ENCODE assay signal across 8 cellular contexts in the genomic region with DNA sequence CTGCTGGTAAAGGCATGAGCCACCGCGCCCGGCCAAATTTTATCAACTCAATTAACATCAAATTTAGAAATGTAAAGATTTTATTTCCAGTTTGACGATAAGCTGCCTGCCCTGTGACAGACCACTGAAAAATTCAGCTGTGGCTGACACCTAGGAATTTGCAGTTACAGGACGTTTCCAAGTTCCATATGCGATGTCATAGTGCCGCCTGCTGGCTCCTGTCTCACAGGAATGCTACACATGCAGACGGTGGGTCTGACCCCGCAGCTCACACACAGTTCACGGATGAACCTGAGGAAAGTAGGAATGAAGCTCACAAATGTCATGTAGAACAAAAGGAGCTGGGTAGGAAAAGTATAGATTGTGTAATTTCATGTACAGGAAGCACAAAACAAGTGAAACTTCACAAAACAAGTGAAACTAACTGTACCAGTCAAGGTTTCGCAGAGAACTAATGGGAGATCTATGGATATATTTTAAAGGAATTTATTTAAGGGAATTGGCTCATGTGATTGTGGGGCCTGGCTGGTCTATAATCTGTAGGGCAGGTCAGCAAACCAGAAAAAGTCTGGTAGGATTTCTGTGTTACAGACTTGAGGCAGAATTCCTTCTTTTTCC. TPM values are rescaled to one million over a fixed set of nuclear protein-coding genes. Genes with fewer than 3 reads are reported as not detected.
A peak's percentile ranks its signal among the peaks of the same experiment; 100 is the strongest.
DNase-seq lines count a peak whose midpoint lies in the region; ATAC-seq and TF ChIP-seq lines count a peak whose summit lies in the region.

No MANE protein-coding gene starts in this region.

- intact Hi-C loops in ascending aorta (cut with DNase I) = loop anchor here (1.0 to 5.0 kb wide), 3 partner anchors 42 to 207 kb away; no protein-coding TSS in a partner anchor
- intact Hi-C loops in sciatic nerve (cut with DNase I) = loop anchor here (1.0 kb wide), 1 partner anchor 207 kb away; no protein-coding TSS in a partner anchor

- H3K9me3 ChIP-seq in ascending aorta (no peaks in the 10 kb centered on the region), right atrium auricular region (no peaks in the 10 kb centered on the region)

- TF ChIP-seq CTCF in GM12873 (IDR thresholded peaks at IDR 0.05; ENCODE audit: insufficient read depth, low read depth, low read length, missing control alignments) (peak; percentile 97), ascending aorta (IDR thresholded peaks at IDR 0.05) (peak; percentile 88 to 93 (median 90)), right atrium auricular region (IDR thresholded peaks at IDR 0.05) (peak; percentile 84 to 90)

- DNase-seq in NCI-H1694 treated with DMSO at 0.1 percent for 48 hours (lab: John Stamatoyannopoulos, UW) = peak; percentile 75
- peak; percentile 35 for DNase-seq in T-helper 22 cell (ENCODE audit: low read depth)
- peak in 1 of 2 donors; percentile 90 for DNase-seq in ascending aorta (ENCODE audit: low spot score in 2 of 2)
- DNase-seq in right atrium auricular region (ENCODE audit: low spot score) = peak; percentile 86
- peak; percentile 91 for DNase-seq in sciatic nerve (ENCODE audit: low spot score)

- H3K4me3 ChIP-seq in ascending aorta (no peak overlapping the region), right atrium auricular region (no peak overlapping the region)

- H3K4me1 ChIP-seq in ascending aorta (no peaks in the 10 kb centered on the region), right atrium auricular region (peaks cover 0 to 6% of the 10 kb centered on the region in 2 donors)

- no peaks in the 10 kb centered on the region for H3K27me3 ChIP-seq in ascending aorta
- H3K27me3 ChIP-seq in right atrium auricular region = no peaks in the 10 kb centered on the region

- H3K36me3 ChIP-seq in ascending aorta (no peaks in the 10 kb centered on the region), right atrium auricular region (no peaks in the 10 kb centered on the region)

- H3K27ac ChIP-seq in ascending aorta (no peak overlapping the region), right atrium auricular region (no peak overlapping the region)

- ATAC-seq in sciatic nerve (peak; percentile 89), GM19467 (IDR thresholded peaks at IDR 0.05; ENCODE audit: unreplicated experiment) (no peak), HG03159 (IDR thresholded peaks at IDR 0.05; ENCODE audit: unreplicated experiment) (no peak)

RNA-seq across cellular contexts. Expression of a gene that starts 13.2 kb away (rescaled TPM):
- total RNA-seq in ascending aorta = 16.3 TPM
- 10 to 100 TPM in 1 of 2 donors, 1 to 10 TPM in 1; 7.7 to 17.7 TPM for total RNA-seq in right atrium auricular region
- total RNA-seq in sciatic nerve = 44.0 TPM

RNA-seq across cellular contexts. Expression of a gene that starts 50.5 kb away (rescaled TPM):
- total RNA-seq in ascending aorta = 81.8 TPM
- total RNA-seq in right atrium auricular region = 10 to 100 TPM; 13.2 to 14.3 TPM
- 44.0 TPM for total RNA-seq in sciatic nerve

RNA-seq across cellular contexts. Expression of a gene that starts 56.6 kb away (rescaled TPM):
- 3.1 TPM for total RNA-seq in ascending aorta
- 10 to 100 TPM; 23.7 to 24.0 TPM for total RNA-seq in right atrium auricular region
- total RNA-seq in sciatic nerve = 37.8 TPM
